8 cellular contexts compared by ENCODE assay signal in the genomic region with DNA sequence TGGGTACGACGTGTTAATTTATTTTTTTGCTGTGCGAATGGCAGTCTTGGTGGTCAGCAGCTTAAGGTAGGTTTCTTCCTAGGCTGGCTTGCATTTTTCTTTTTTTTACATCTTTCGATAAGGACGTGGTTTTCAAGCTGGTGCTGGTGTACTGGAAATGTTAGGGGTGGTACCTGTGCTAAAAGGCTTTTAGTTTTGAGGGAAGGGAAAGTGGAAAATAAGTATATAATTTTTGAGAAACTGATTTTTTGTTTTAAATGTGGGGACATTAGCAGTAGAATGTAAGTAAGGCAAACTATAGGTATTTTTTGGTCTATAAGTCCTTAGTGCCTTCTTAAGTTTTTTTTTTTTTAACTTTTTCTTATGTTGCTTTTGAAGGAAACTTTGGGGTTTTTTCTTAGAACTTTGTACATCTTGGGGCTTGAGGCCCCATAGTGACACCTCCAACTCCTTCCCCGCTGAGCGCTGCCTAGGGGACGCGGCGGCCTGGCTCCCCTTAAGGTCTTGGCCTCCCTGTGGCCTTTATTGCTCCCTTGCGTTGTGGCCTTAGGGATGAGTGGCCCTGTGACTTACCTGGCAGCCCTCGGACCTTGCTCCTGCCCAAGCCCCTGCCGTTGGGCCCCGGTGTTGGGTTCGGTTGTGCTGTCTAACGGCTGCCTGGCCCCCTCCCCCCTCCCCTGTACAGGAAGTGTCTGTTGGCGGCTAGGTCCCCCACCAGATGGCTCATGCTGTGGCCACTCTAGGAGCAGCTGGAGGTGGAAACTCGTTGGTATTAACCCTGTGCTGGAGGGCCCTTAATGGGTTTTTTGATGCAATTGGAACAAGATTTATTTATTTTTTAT.
A peak's percentile ranks its signal among the peaks of the same experiment; 100 is the strongest.
DNase-seq lines count a peak whose midpoint lies in the region; ATAC-seq, FAIRE-seq and TF ChIP-seq lines count a peak whose summit lies in the region.

No MANE protein-coding gene starts in this region.

- H3K4me2 ChIP-seq in A549: peak overlapping the region; percentile 93

- POLR2A ChIA-PET in A549 (lab: Yijun Ruan, JAX): interaction anchor here (0.6 kb wide), 2 partner anchors 8 to 21 kb away, joined by 3 read pairs; no protein-coding TSS in a partner anchor

- peak; percentile 96 to 99 for DNase-seq in A549 (ENCODE audit: low read depth in 1 of 2, low spot score in 1 of 2)
- DNase-seq in NCI-H526 (lab: John Stamatoyannopoulos, UW): peak; percentile 89 to 98
- DNase-seq in activated CD4-positive, alpha-beta T cell treated with anti-CD3 and anti-CD28 coated beads for 48 hours: peak; percentile 86
- peak; percentile 90 for DNase-seq in coronary artery (ENCODE audit: low spot score)
- DNase-seq in left colon: peak; percentile 79 to 80
- DNase-seq in stimulated activated CD4-positive, alpha-beta T cell treated with anti-CD3 and anti-CD28 coated beads, Interleukin-1b, Interleukin-23, amount 100 ng/mL, for 4 hours (ENCODE audit: low read depth in 2 of 2): peak; percentile 56 to 62

- ATAC-seq in A549: peak; percentile 97 to 98
- ATAC-seq in GM18868 (IDR thresholded peaks at IDR 0.05; ENCODE audit: unreplicated experiment): peak; percentile 83
- peak; percentile 80 for ATAC-seq in HG03439 (IDR thresholded peaks at IDR 0.05; ENCODE audit: unreplicated experiment)
- peak; percentile 86 for ATAC-seq in left colon

- TF ChIP-seq CTCF in A549 (IDR thresholded peaks at IDR 0.05) (no peak), coronary artery (IDR thresholded peaks at IDR 0.05) (no peak)

- H3K4me1 ChIP-seq in A549: peaks cover 27% of the 10 kb centered on the region

- no peak for TF ChIP-seq EP300 in A549 (IDR thresholded peaks at IDR 0.05)

- intact Hi-C loops in left colon (cut with DNase I, micrococcal nuclease): no loop called here

- no peaks in the 10 kb centered on the region for H3K9me3 ChIP-seq in A549

- peak; percentile 94 for TF ChIP-seq POLR2A in A549 (IDR thresholded peaks at IDR 0.05; ENCODE audit: low read length)

- 12% methylated on average over 18 of the region's 18 CpGs for WGBS in A549 (ENCODE audit: missing lambda C conversion rate)

- CTCF ChIA-PET in A549 (lab: Yijun Ruan, JAX): interaction anchor here (0.6 kb wide), 3 partner anchors 36 to 206 kb away, joined by 3 read pairs; no protein-coding TSS in a partner anchor

- FAIRE-seq in A549 (lab: Jason Lieb, UNC): no peak

- TF ChIP-seq RAD21 in A549 (conservative IDR thresholded peaks at IDR 0.05 in 1 of 2, IDR thresholded peaks at IDR 0.05 in 1 of 2): peak in 1 of 2 experiments; percentile 32; a peak in 1 of 5 replicates

- H3K4me3 ChIP-seq in A549 (peak overlapping the region; percentile 57), coronary artery (peak overlapping the region; percentile 94)

- peak overlapping the region; percentile 86 to 98 for H3K27ac ChIP-seq in A549
- peak overlapping the region; percentile 79 to 92 for H3K27ac ChIP-seq in coronary artery

TF ChIP-seq in A549, 52 proteins besides CTCF, POLR2A, EP300 and RAD21 (continues in another document):
- peak; percentile 91 to 98 for TF ChIP-seq JUN (IDR thresholded peaks at IDR 0.05)
- TF ChIP-seq PHF8 (IDR thresholded peaks at IDR 0.05; ENCODE audit: borderline replicate concordance, low read depth): peak; percentile 95
- TF ChIP-seq GATA3 (IDR thresholded peaks at IDR 0.05; ENCODE audit: borderline replicate concordance): peak; percentile 46; the same call in 1 of the 2 replicates
- TF ChIP-seq, protein P1, sequence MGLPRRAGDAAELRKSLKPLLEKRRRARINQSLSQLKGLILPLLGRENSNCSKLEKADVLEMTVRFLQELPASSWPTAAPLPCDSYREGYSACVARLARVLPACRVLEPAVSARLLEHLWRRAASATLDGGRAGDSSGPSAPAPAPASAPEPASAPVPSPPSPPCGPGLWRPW (IDR thresholded peaks at IDR 0.05): no peak
- TF ChIP-seq HDAC2 (IDR thresholded peaks at IDR 0.05): no peak
- TF ChIP-seq RARB (CRISPR knock-in tag; IDR thresholded peaks at IDR 0.05): 0 out of 2 replicates have a peak, but pooled peaks have one; percentile 66
- TF ChIP-seq RFX5 (IDR thresholded peaks at IDR 0.05): peak; percentile 55
- no peak for TF ChIP-seq ZSCAN20 (CRISPR knock-in tag; IDR thresholded peaks at IDR 0.05)
- TF ChIP-seq MAFK (IDR thresholded peaks at IDR 0.05; ENCODE audit: partially characterized antibody): no peak
- 0 out of 2 replicates have a peak, but pooled peaks have one; percentile 66 for TF ChIP-seq POLR2AphosphoS2 (conservative IDR thresholded peaks at IDR 0.05; ENCODE audit: low read length)
- TF ChIP-seq, protein P2, sequence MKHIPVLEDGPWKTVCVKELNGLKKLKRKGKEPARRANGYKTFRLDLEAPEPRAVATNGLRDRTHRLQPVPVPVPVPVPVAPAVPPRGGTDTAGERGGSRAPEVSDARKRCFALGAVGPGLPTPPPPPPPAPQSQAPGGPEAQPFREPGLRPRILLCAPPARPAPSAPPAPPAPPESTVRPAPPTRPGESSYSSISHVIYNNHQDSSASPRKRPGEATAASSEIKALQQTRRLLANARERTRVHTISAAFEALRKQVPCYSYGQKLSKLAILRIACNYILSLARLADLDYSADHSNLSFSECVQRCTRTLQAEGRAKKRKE (CRISPR knock-in tag; IDR thresholded peaks at IDR 0.05; ENCODE audit: low read depth): peak; percentile 69; the same call in 1 of the 2 replicates
- TF ChIP-seq, protein P3, sequence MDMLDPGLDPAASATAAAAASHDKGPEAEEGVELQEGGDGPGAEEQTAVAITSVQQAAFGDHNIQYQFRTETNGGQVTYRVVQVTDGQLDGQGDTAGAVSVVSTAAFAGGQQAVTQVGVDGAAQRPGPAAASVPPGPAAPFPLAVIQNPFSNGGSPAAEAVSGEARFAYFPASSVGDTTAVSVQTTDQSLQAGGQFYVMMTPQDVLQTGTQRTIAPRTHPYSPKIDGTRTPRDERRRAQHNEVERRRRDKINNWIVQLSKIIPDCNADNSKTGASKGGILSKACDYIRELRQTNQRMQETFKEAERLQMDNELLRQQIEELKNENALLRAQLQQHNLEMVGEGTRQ (IDR thresholded peaks at IDR 0.05): no peak
- peak; percentile 86; the same call in 1 of the 2 replicates for TF ChIP-seq MYC (IDR thresholded peaks at IDR 0.05; ENCODE audit: borderline replicate concordance, low read length)
- TF ChIP-seq FOSL2 (IDR thresholded peaks at IDR 0.05): no peak
- TF ChIP-seq FOSL2 (CRISPR knock-in tag; IDR thresholded peaks at IDR 0.05): peak; percentile 73
- TF ChIP-seq, protein P4, sequence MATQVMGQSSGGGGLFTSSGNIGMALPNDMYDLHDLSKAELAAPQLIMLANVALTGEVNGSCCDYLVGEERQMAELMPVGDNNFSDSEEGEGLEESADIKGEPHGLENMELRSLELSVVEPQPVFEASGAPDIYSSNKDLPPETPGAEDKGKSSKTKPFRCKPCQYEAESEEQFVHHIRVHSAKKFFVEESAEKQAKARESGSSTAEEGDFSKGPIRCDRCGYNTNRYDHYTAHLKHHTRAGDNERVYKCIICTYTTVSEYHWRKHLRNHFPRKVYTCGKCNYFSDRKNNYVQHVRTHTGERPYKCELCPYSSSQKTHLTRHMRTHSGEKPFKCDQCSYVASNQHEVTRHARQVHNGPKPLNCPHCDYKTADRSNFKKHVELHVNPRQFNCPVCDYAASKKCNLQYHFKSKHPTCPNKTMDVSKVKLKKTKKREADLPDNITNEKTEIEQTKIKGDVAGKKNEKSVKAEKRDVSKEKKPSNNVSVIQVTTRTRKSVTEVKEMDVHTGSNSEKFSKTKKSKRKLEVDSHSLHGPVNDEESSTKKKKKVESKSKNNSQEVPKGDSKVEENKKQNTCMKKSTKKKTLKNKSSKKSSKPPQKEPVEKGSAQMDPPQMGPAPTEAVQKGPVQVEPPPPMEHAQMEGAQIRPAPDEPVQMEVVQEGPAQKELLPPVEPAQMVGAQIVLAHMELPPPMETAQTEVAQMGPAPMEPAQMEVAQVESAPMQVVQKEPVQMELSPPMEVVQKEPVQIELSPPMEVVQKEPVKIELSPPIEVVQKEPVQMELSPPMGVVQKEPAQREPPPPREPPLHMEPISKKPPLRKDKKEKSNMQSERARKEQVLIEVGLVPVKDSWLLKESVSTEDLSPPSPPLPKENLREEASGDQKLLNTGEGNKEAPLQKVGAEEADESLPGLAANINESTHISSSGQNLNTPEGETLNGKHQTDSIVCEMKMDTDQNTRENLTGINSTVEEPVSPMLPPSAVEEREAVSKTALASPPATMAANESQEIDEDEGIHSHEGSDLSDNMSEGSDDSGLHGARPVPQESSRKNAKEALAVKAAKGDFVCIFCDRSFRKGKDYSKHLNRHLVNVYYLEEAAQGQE (IDR thresholded peaks at IDR 0.05): no peak
- TF ChIP-seq NPAS2 (CRISPR knock-in tag; IDR thresholded peaks at IDR 0.05; ENCODE audit: borderline replicate concordance): no peak
- TF ChIP-seq RNF2 (IDR thresholded peaks at IDR 0.05; ENCODE audit: borderline replicate concordance, low read depth): no peak
- no peak for TF ChIP-seq CBX8 (IDR thresholded peaks at IDR 0.05)
- peak; percentile 83 for TF ChIP-seq HOXB5 (CRISPR knock-in tag; IDR thresholded peaks at IDR 0.05)
- TF ChIP-seq MAZ (IDR thresholded peaks at IDR 0.05; ENCODE audit: borderline replicate concordance, low read depth, low read length): 0 out of 2 replicates have a peak, but pooled peaks have one; percentile 71
- TF ChIP-seq TP53 (CRISPR knock-in tag; IDR thresholded peaks at IDR 0.05): peak; percentile 90
- TF ChIP-seq FOSB (CRISPR knock-in tag; IDR thresholded peaks at IDR 0.05): peak; percentile 84
- TF ChIP-seq CEBPB (IDR thresholded peaks at IDR 0.05): peak in 1 of 2 experiments; percentile 54; a peak in 1 of 4 replicates
- no peak for TF ChIP-seq JUNB (IDR thresholded peaks at IDR 0.05)
- TF ChIP-seq, protein P5, sequence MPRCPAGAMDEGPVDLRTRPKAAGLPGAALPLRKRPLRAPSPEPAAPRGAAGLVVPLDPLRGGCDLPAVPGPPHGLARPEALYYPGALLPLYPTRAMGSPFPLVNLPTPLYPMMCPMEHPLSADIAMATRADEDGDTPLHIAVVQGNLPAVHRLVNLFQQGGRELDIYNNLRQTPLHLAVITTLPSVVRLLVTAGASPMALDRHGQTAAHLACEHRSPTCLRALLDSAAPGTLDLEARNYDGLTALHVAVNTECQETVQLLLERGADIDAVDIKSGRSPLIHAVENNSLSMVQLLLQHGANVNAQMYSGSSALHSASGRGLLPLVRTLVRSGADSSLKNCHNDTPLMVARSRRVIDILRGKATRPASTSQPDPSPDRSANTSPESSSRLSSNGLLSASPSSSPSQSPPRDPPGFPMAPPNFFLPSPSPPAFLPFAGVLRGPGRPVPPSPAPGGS (IDR thresholded peaks at IDR 0.05): peak; percentile 94
- TF ChIP-seq CHD2 (IDR thresholded peaks at IDR 0.05; ENCODE audit: low read length, partially characterized antibody): peak; percentile 64
- TF ChIP-seq FOXS1 (CRISPR knock-in tag; IDR thresholded peaks at IDR 0.05): peak; percentile 46; the same call in 1 of the 2 replicates
- TF ChIP-seq ZFP36 (IDR thresholded peaks at IDR 0.05; ENCODE audit: borderline replicate concordance, partially characterized antibody): no peak

Comparison
In these comparisons a context has a peak if more than half of its experiments do, and no peak if none do; other contexts are left out.
1. Peak in every context shown above with its lines: DNase-seq, ATAC-seq, H3K4me3 ChIP-seq and H3K27ac ChIP-seq.